ENCODE assay signal across 8 cellular contexts in genomic region chr17:7328840-7329359, GRCh38. TPM values are rescaled to one million over a fixed set of nuclear protein-coding genes. Genes with fewer than 3 reads are reported as not detected.
DNase-seq lines count a peak whose midpoint lies in the region; ATAC-seq and TF ChIP-seq lines count a peak whose summit lies in the region.

NEURL4 (minus strand) TSS chr17:7329335; CDS start chr17:7329312, 23 bp downstream.

- H2AFZ ChIP-seq in smooth muscle cell (ENCODE audit: low read depth), result peak within 1 kb of the TSS; percentile 81

- H3F3A ChIP-seq in smooth muscle cell (ENCODE audit: low read depth), result no peaks in the 10 kb centered on the region

- H3K4me3 ChIP-seq in iPS-18c (ENCODE audit: insufficient read depth, low read depth, low read length), result peak within 1 kb of the TSS; percentile 60
- H3K4me3 ChIP-seq in smooth muscle cell, result peak within 1 kb of the TSS; percentile 77

- in situ Hi-C loops in ACHN (cut with HindIII; ENCODE audit: low pct_ligation_motif_present, low pct_unique_long_range_greater_than_20kb, low sequenced_read_pairs), result no loop called here

- H3K79me2 ChIP-seq in smooth muscle cell (ENCODE audit: low read depth), result peaks cover 10% of the 10 kb centered on the region

- peak within 1 kb of the TSS; percentile 76 for H3K9ac ChIP-seq in smooth muscle cell (ENCODE audit: low read depth)

- H4K20me1 ChIP-seq in smooth muscle cell (ENCODE audit: low read depth), result no peaks in the 10 kb centered on the region

- ATAC-seq in GM18870 (IDR thresholded peaks at IDR 0.05; ENCODE audit: unreplicated experiment) (peak; percentile 6), HG03571 (IDR thresholded peaks at IDR 0.05; ENCODE audit: unreplicated experiment) (peak; percentile 3)

- WGBS in smooth muscle cell (ENCODE audit: low lambda C conversion rate), result 1% methylated on average over 40 of the region's 47 CpGs

- peak within 1 kb of the TSS; percentile 93 for H3K4me2 ChIP-seq in smooth muscle cell

- peaks cover 14% of the 10 kb centered on the region for H3K4me1 ChIP-seq in smooth muscle cell (ENCODE audit: low read depth)

- peak; percentile 42 for DNase-seq in ACHN
- DNase-seq in smooth muscle cell (lab: John Stamatoyannopoulos, UW; ENCODE audit: unreplicated experiment), result no peak
- no peak for DNase-seq in hepatic stellate cell (ENCODE audit: low spot score)
- no peak for DNase-seq in dedifferentiated amniotic fluid mesenchymal stem cell (ENCODE audit: extremely low spot score)

- H3K27ac ChIP-seq in angular gyrus (ENCODE audit: low read depth, low read length) (peak within 1 kb of the TSS; percentile 88), smooth muscle cell (ENCODE audit: low read depth) (peak within 1 kb of the TSS; percentile 79)

- no peak for TF ChIP-seq CTCF in smooth muscle cell (IDR thresholded peaks at IDR 0.05; ENCODE audit: borderline replicate concordance, insufficient read depth, poor library complexity, severe bottlenecking)

- H3K27me3 ChIP-seq in smooth muscle cell (ENCODE audit: low read depth), result no peaks in the 10 kb centered on the region

- no peaks in the 10 kb centered on the region for H3K36me3 ChIP-seq in smooth muscle cell (ENCODE audit: low read depth)

- H3K9me3 ChIP-seq in iPS-18c (ENCODE audit: control insufficient read depth, insufficient read depth, low read length) (no peaks in the 10 kb centered on the region), smooth muscle cell (replicated peaks; ENCODE audit: low read depth) (no peaks in the 10 kb centered on the region)

RNA-seq across cellular contexts. Expression of gene NEURL4, which starts in this region (rescaled TPM):
- 8.6 and 23.8 TPM in 2 replicates for total RNA-seq in smooth muscle cell
- polyA plus RNA-seq in smooth muscle cell, result 5.1 and 9.2 TPM in 2 replicates
